In the genomic region with DNA sequence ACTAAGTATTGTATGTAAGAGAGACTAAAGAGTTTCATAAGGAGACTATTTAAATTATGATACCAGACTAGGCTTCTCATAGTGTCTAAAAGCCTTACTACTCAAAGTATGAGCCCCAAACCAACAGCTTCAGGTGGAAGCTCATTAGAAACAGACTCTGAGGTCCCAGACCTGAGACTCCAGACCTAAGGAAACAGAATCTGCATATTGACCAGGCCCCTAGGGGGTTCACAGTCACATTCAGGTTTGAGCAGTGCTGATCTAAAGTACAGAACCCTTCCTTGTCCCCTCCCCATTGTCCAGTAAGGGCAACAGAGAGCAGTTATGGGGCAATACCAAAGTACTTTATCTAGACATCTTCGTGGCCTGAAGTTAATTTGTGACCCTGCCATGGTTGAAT, we compare ENCODE assay signal across 19 cellular contexts.
A peak's percentile ranks its signal among the peaks of the same experiment; 100 is the strongest.
DNase-seq lines count a peak whose midpoint lies in the region; ATAC-seq, FAIRE-seq and TF ChIP-seq lines count a peak whose summit lies in the region.
"Had no signal": no experiment of that assay in that cellular context is flagged by ENCODE, and none has a peak within 500 bp of the region (broad histone marks: within the 10 kb centered on the region; RNA-seq: fewer than 3 reads in every experiment).

No MANE protein-coding gene starts in this region.

- POLR2A ChIA-PET in HepG2 (lab: Yijun Ruan, JAX): no interaction called here

- intact Hi-C loops in HepG2 (cut with micrococcal nuclease; ENCODE audit: unreplicated experiment): no loop called here
- intact Hi-C loops in right lobe of liver (cut with DNase I): no loop called here

- no peaks in the 10 kb centered on the region for H3K9me3 ChIP-seq in HepG2 (ENCODE audit: low read length)
- no peaks in the 10 kb centered on the region for H3K9me3 ChIP-seq in right lobe of liver
- no peaks in the 10 kb centered on the region for H3K9me3 ChIP-seq in MM.1S (replicated peaks; ENCODE audit: insufficient read depth, low read length)
- no peaks in the 10 kb centered on the region for H3K9me3 ChIP-seq in hepatocyte (ENCODE audit: low read depth)
- H3K9me3 ChIP-seq: BLaER1 had no signal

- no peaks in the 10 kb centered on the region for H3F3A ChIP-seq in MM.1S (ENCODE audit: insufficient read depth, low read length)

- H3K9me2 ChIP-seq in MM.1S (replicated peaks; ENCODE audit: insufficient read depth, low read length) (no peaks in the 10 kb centered on the region; the same call in 1 of the 2 replicates), hepatocyte (replicated peaks; ENCODE audit: insufficient read depth) (no peaks in the 10 kb centered on the region)

- TF ChIP-seq POLR2A in HepG2 (IDR thresholded peaks at IDR 0.05; ENCODE audit: insufficient read depth in 1 of 2, low read depth in 2 of 2, low read length in 2 of 2): no peak
- no peak for TF ChIP-seq POLR2A in right lobe of liver (IDR thresholded peaks at IDR 0.05)

- no TSS peak for BruUV-seq in HepG2 (replicated peaks; lab: Mats Ljungman, UMichigan)

- peaks cover 0 to 19% of the 10 kb centered on the region in 2 experiments; a peak in 1 of 5 replicates for H3K27me3 ChIP-seq in HepG2 (ENCODE audit: control insufficient read depth in 1 of 2, insufficient read depth in 2 of 2, low read length in 2 of 2)
- no peaks in the 10 kb centered on the region for H3K27me3 ChIP-seq in right lobe of liver
- H3K27me3 ChIP-seq in MM.1S (replicated peaks; ENCODE audit: insufficient read depth, low read length): no peaks in the 10 kb centered on the region
- no peaks in the 10 kb centered on the region for H3K27me3 ChIP-seq in hepatocyte
- H3K27me3 ChIP-seq: BLaER1 had no signal

- H3K4me3 ChIP-seq in HepG2 (replicated peaks in 1 of 3; ENCODE audit: insufficient read depth in 1 of 3, low read depth in 2 of 3, low read length in 3 of 3): no peak overlapping the region
- no peak overlapping the region for H3K4me3 ChIP-seq in right lobe of liver
- no peak overlapping the region for H3K4me3 ChIP-seq in MM.1S (ENCODE audit: low read length)
- no peak overlapping the region for H3K4me3 ChIP-seq in hepatocyte
- H3K4me3 ChIP-seq: BLaER1, GM23248 had no signal

- no peak overlapping the region for H3K27ac ChIP-seq in HepG2 (ENCODE audit: extremely low read length, insufficient read depth, low read length)
- no peak overlapping the region for H3K27ac ChIP-seq in right lobe of liver
- H3K27ac ChIP-seq in MM.1S (ENCODE audit: low read length): peak overlapping the region; percentile 3; the same call in 1 of the 2 replicates
- no peak overlapping the region for H3K27ac ChIP-seq in hepatocyte
- H3K27ac ChIP-seq: BLaER1, GM23248 had no signal

- H3K79me2 ChIP-seq in HepG2 (ENCODE audit: insufficient read depth, low read length): no peaks in the 10 kb centered on the region
- no peaks in the 10 kb centered on the region for H3K79me2 ChIP-seq in MM.1S (ENCODE audit: low read length)
- no peaks in the 10 kb centered on the region for H3K79me2 ChIP-seq in hepatocyte

- H3K4me1 ChIP-seq in HepG2 (ENCODE audit: insufficient read depth, low read length) (peaks cover 29% of the 10 kb centered on the region), right lobe of liver (no peaks in the 10 kb centered on the region), MM.1S (ENCODE audit: low read length) (peaks cover 18% of the 10 kb centered on the region), hepatocyte (ENCODE audit: insufficient read depth) (no peaks in the 10 kb centered on the region)
- H3K4me1 ChIP-seq: BLaER1, Caco-2 had no signal

- in situ Hi-C loops in HepG2 (cut with HindIII; ENCODE audit: extremely low pct_ligation_motif_present, low pct_unique_long_range_greater_than_20kb): no loop called here

- H3K36me3 Mint-ChIP-seq in activated T-helper 17 cell treated with anti-CD3 and anti-CD28 coated beads, Interleukin-2, amount 50 U/mL, for 72 hours (ENCODE audit: low read depth): no peaks in the 10 kb centered on the region
- H3K36me3 Mint-ChIP-seq: CD8-positive, alpha-beta memory T cell; IgD-negative memory B cell had no signal

- WGBS in HepG2 (ENCODE audit: low lambda C conversion rate): 0% methylated on average over 1 of the region's 1 CpG
- 42% methylated on average over 1 of the region's 1 CpG for WGBS in right lobe of liver (ENCODE audit: insufficient coverage, low coverage, low lambda C conversion rate, missing lambda C conversion rate)
- 32% methylated on average over 1 of the region's 1 CpG for WGBS in hepatocyte (ENCODE audit: low lambda C conversion rate, missing lambda C conversion rate)

- CTCF ChIA-PET in HepG2 (lab: Yijun Ruan, JAX; ENCODE audit: low intra/inter-chr PET ratio, low total read pairs): no interaction called here

- peak; percentile 35; the same call in 2 of the 3 replicates for ATAC-seq in HepG2
- no peak for ATAC-seq in right lobe of liver
- no peak for ATAC-seq in activated T-helper 17 cell treated with anti-CD3 and anti-CD28 coated beads, Interleukin-2, amount 50 U/mL, for 72 hours (replicated peaks)
- ATAC-seq in GM21717 (IDR thresholded peaks at IDR 0.05; ENCODE audit: unreplicated experiment): no peak
- ATAC-seq in GM19463 (IDR thresholded peaks at IDR 0.05; ENCODE audit: unreplicated experiment): no peak
- ATAC-seq: HCT116 had no signal

- peak overlapping the region; percentile 39 for H3K27ac Mint-ChIP-seq in activated T-helper 17 cell treated with anti-CD3 and anti-CD28 coated beads, Interleukin-2, amount 50 U/mL, for 72 hours
- H3K27ac Mint-ChIP-seq: CD8-positive, alpha-beta memory T cell had no signal

- H3K4me2 ChIP-seq in HepG2 (ENCODE audit: low read depth, low read length) (no peak overlapping the region), MM.1S (ENCODE audit: low read depth, low read length) (peak overlapping the region; percentile 10; the same call in 1 of the 2 replicates), hepatocyte (no peak overlapping the region)
- H3K4me2 ChIP-seq: BLaER1 had no signal

- DNase-seq in HepG2 (ENCODE audit: low spot score): no peak
- no peak for DNase-seq in right lobe of liver
- DNase-seq in MM.1S: no peak
- DNase-seq in hepatocyte (ENCODE audit: low spot score): no peak
- no peak for DNase-seq in HTR-8/SVneo (ENCODE audit: insufficient read length, low spot score)
- DNase-seq: 8988T; AML-193; Caco-2; CD8-positive, alpha-beta memory T cell; DND-41; GDM1; GM23248 had no signal

- H3K9ac ChIP-seq in HepG2 (ENCODE audit: insufficient read depth, low read depth, low read length): no peak overlapping the region
- no peak overlapping the region for H3K9ac ChIP-seq in MM.1S (ENCODE audit: low read length)
- H3K9ac ChIP-seq: BLaER1, GM23248 had no signal

- no peak overlapping the region for H3K4me3 Mint-ChIP-seq in activated T-helper 17 cell treated with anti-CD3 and anti-CD28 coated beads, Interleukin-2, amount 50 U/mL, for 72 hours

- no peak overlapping the region for H2AFZ ChIP-seq in HepG2 (ENCODE audit: low read length)
- peak overlapping the region; percentile 13 for H2AFZ ChIP-seq in MM.1S (ENCODE audit: low read length)
- H2AFZ ChIP-seq in hepatocyte: no peak overlapping the region
- H2AFZ ChIP-seq: GM23248 had no signal

- TF ChIP-seq CTCF in HepG2 (CRISPR knock-in tag; IDR thresholded peaks at IDR 0.05) (no peak), right lobe of liver (IDR thresholded peaks at IDR 0.05) (no peak), MM.1S (IDR thresholded peaks at IDR 0.05; ENCODE audit: low read length) (no peak), hepatocyte (IDR thresholded peaks at IDR 0.05; ENCODE audit: poor library complexity) (no peak)

- TF ChIP-seq EP300 in HepG2 (IDR thresholded peaks at IDR 0.05; ENCODE audit: low read depth in 2 of 2, low read length in 2 of 2) (no peak), HepG2 (CRISPR knock-in tag; IDR thresholded peaks at IDR 0.05; ENCODE audit: borderline replicate concordance) (no peak)

- H3K27me3 Mint-ChIP-seq in activated T-helper 17 cell treated with anti-CD3 and anti-CD28 coated beads, Interleukin-2, amount 50 U/mL, for 72 hours: no peaks in the 10 kb centered on the region
- H3K27me3 Mint-ChIP-seq: CD8-positive, alpha-beta memory T cell; IgD-negative memory B cell had no signal

- H4K20me1 ChIP-seq in HepG2 (ENCODE audit: insufficient read depth, low read length) (no peaks in the 10 kb centered on the region), MM.1S (ENCODE audit: insufficient read depth, low read length) (no peaks in the 10 kb centered on the region), hepatocyte (ENCODE audit: insufficient read depth, poor library complexity, severe bottlenecking) (no peaks in the 10 kb centered on the region)
- H4K20me1 ChIP-seq: BLaER1 had no signal

- no peak for TF ChIP-seq RAD21 in HepG2 (CRISPR knock-in tag; IDR thresholded peaks at IDR 0.05)

- no peaks in the 10 kb centered on the region for H3K36me3 ChIP-seq in HepG2 (replicated peaks in 1 of 2; ENCODE audit: control insufficient read depth in 1 of 2, insufficient read depth in 2 of 2, low read length in 2 of 2)
- no peaks in the 10 kb centered on the region for H3K36me3 ChIP-seq in right lobe of liver
- no peaks in the 10 kb centered on the region for H3K36me3 ChIP-seq in MM.1S (replicated peaks; ENCODE audit: insufficient read depth, low read length)
- no peaks in the 10 kb centered on the region for H3K36me3 ChIP-seq in hepatocyte (replicated peaks; ENCODE audit: insufficient read depth, low read depth)
- H3K36me3 ChIP-seq: BLaER1 had no signal

- no peak for FAIRE-seq in HepG2 (lab: Jason Lieb, UNC)
- no peak for FAIRE-seq in HTR-8/SVneo (lab: Jason Lieb, UNC)
- FAIRE-seq: H54 had no signal

- no peaks in the 10 kb centered on the region for H3K4me1 Mint-ChIP-seq in activated T-helper 17 cell treated with anti-CD3 and anti-CD28 coated beads, Interleukin-2, amount 50 U/mL, for 72 hours

- H3K9me3 Mint-ChIP-seq in activated T-helper 17 cell treated with anti-CD3 and anti-CD28 coated beads, Interleukin-2, amount 50 U/mL, for 72 hours: no peaks in the 10 kb centered on the region
- H3K9me3 Mint-ChIP-seq: CD8-positive, alpha-beta memory T cell had no signal

TF ChIP-seq in HepG2, 621 proteins besides CTCF, POLR2A, EP300 and RAD21 (continues in another document):
- TF ChIP-seq ATAD3A (CRISPR knock-in tag; IDR thresholded peaks at IDR 0.05) (no peak), KDM3A (CRISPR knock-in tag; IDR thresholded peaks at IDR 0.05; ENCODE audit: low read depth) (no peak), FIP1L1 (IDR thresholded peaks at IDR 0.05; ENCODE audit: borderline replicate concordance, insufficient read depth, low read depth, low read length) (no peak)
